Comparison of ENCODE assay signal across 26 cellular contexts in the genomic region with DNA sequence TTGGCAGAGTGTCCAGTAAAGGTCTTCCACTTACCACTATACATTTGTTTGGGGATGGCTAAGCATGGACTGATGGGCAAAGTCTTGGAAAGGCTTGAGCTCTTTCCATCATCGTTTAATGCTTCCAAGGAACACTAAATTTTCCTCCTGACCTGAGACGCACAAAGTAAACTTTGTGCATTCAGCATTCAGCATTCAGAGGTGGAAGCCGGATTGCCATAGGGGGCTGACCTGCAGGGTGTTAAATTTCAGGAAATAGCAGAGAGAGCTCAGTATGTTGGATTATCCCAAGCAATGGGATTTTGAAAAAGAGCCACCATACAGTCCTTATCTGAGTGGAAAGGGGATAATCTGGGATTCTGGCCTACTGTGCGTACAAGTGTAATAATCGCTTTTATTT. TPM values are rescaled to one million over a fixed set of nuclear protein-coding genes. Genes with fewer than 3 reads are reported as not detected.
DNase-seq lines count a peak whose midpoint lies in the region; ATAC-seq and TF ChIP-seq lines count a peak whose summit lies in the region.
"Had no signal": no experiment of that assay in that cellular context is flagged by ENCODE, and none has a peak within 500 bp of the region (broad histone marks: within the 10 kb centered on the region; RNA-seq: fewer than 3 reads in every experiment).

No MANE protein-coding gene starts in this region.

- TF ChIP-seq CTCF in GM23338 (conservative IDR thresholded peaks at IDR 0.05; ENCODE audit: low read depth in 2 of 2) (no peak), brain (conservative IDR thresholded peaks at IDR 0.05) (no peak), neutrophil (IDR thresholded peaks at IDR 0.05) (no peak)

- no peaks in the 10 kb centered on the region for H3K9me2 ChIP-seq in GM23338 (ENCODE audit: insufficient read depth)

- H3K27ac ChIP-seq in GM23338 (ENCODE audit: low read depth) (peak overlapping the region; percentile 100), neutrophil (peak overlapping the region; percentile 97)
- H3K27ac ChIP-seq: Peyer's patch had no signal

- no peaks in the 10 kb centered on the region for H3K9me3 Mint-ChIP-seq in GM23338
- no peaks in the 10 kb centered on the region for H3K9me3 Mint-ChIP-seq in brain
- no peaks in the 10 kb centered on the region for H3K9me3 Mint-ChIP-seq in stimulated activated naive B cell treated with anti-CD40 and anti-IgM and Interleukin-4, amounts not matched to agents 10 μg/mL and 1 μg/mL and 100 μg/mL, for 72 hours
- H3K9me3 Mint-ChIP-seq: immature natural killer cell, naive B cell had no signal

- peaks cover 2% of the 10 kb centered on the region; the same call in 1 of the 2 replicates for H3F3A ChIP-seq in GM23338 (replicated peaks; ENCODE audit: low read depth)

- H3K4me3 ChIP-seq in GM23338 = peak overlapping the region; percentile 23; the same call in 1 of the 2 replicates
- H3K4me3 ChIP-seq in iPS-15b (ENCODE audit: low read depth, low read length) = peak overlapping the region; percentile 33
- no peak overlapping the region for H3K4me3 ChIP-seq in neutrophil (ENCODE audit: low read depth in 1 of 2, low read length in 1 of 2)
- H3K4me3 ChIP-seq: heart right ventricle, left lung, pancreas, Peyer's patch had no signal

- no peak overlapping the region for H2AFZ ChIP-seq in GM23338

- ATAC-seq in GM23338 = no peak
- no peak for ATAC-seq in stimulated activated naive B cell treated with anti-CD40 and anti-IgM and Interleukin-4, amounts not matched to agents 10 μg/mL and 1 μg/mL and 100 μg/mL, for 72 hours (replicated peaks)
- ATAC-seq: activated CD8-positive, alpha-beta memory T cell treated with anti-CD3 and anti-CD28 coated beads, Interleukin-2, amount 10 ng/mL, durations not matched to agents 7 days and 5 days; heart right ventricle; left lung; pancreas; right cardiac atrium had no signal

- H3K9ac ChIP-seq in iPS-15b (ENCODE audit: low read depth, low read length) = no peak overlapping the region

- H3K36me3 ChIP-seq in GM23338 (ENCODE audit: insufficient read depth) (no peaks in the 10 kb centered on the region), iPS-15b (ENCODE audit: control insufficient read depth, insufficient read depth, low read length) (no peaks in the 10 kb centered on the region), neutrophil (peaks cover 7% of the 10 kb centered on the region)

- H3K27ac Mint-ChIP-seq in GM23338 = peak overlapping the region; percentile 93
- H3K27ac Mint-ChIP-seq in brain = peak overlapping the region in 4 of 5 experiments; percentile 20 to 85 (median 48)
- no peak overlapping the region for H3K27ac Mint-ChIP-seq in stimulated activated naive B cell treated with anti-CD40 and anti-IgM and Interleukin-4, amounts not matched to agents 10 μg/mL and 1 μg/mL and 100 μg/mL, for 72 hours
- H3K27ac Mint-ChIP-seq: activated CD8-positive, alpha-beta memory T cell treated with anti-CD3 and anti-CD28 coated beads, Interleukin-2, amount 10 ng/mL, durations not matched to agents 7 days and 5 days; activated naive CD4-positive, alpha-beta T cell treated with anti-CD3 and anti-CD28 coated beads for 36 hours; immature natural killer cell had no signal

- H3K4me2 ChIP-seq in GM23338 = peak overlapping the region; percentile 6

- H3K27me3 ChIP-seq in GM23338 (ENCODE audit: insufficient read depth) (no peaks in the 10 kb centered on the region), iPS-15b (ENCODE audit: control insufficient read depth, insufficient read depth, low read length) (no peaks in the 10 kb centered on the region), neutrophil (no peaks in the 10 kb centered on the region)
- H3K27me3 ChIP-seq: heart right ventricle, left lung, pancreas, Peyer's patch had no signal

- peaks cover 14% of the 10 kb centered on the region for H3K36me3 Mint-ChIP-seq in GM23338 (ENCODE audit: low read depth)
- peaks cover 37% of the 10 kb centered on the region for H3K36me3 Mint-ChIP-seq in brain
- peaks cover 12 to 40% of the 10 kb centered on the region in 2 donors for H3K36me3 Mint-ChIP-seq in stimulated activated naive B cell treated with anti-CD40 and anti-IgM and Interleukin-4, amounts not matched to agents 10 μg/mL and 1 μg/mL and 100 μg/mL, for 72 hours

- peaks cover 10% of the 10 kb centered on the region for H3K27me3 Mint-ChIP-seq in GM23338 (ENCODE audit: insufficient read depth, low read depth, poor library complexity)
- H3K27me3 Mint-ChIP-seq in brain = peaks cover 3% of the 10 kb centered on the region
- no peaks in the 10 kb centered on the region for H3K27me3 Mint-ChIP-seq in stimulated activated naive B cell treated with anti-CD40 and anti-IgM and Interleukin-4, amounts not matched to agents 10 μg/mL and 1 μg/mL and 100 μg/mL, for 72 hours
- H3K27me3 Mint-ChIP-seq: activated CD8-positive, alpha-beta memory T cell treated with anti-CD3 and anti-CD28 coated beads, Interleukin-2, amount 10 ng/mL, durations not matched to agents 7 days and 5 days; naive B cell had no signal

- H3K9me3 ChIP-seq in iPS-15b (ENCODE audit: control insufficient read depth, insufficient read depth, low read length) (no peaks in the 10 kb centered on the region), neutrophil (no peaks in the 10 kb centered on the region)
- H3K9me3 ChIP-seq: heart right ventricle, left lung, pancreas, Peyer's patch had no signal

- H3K4me3 Mint-ChIP-seq in GM23338 = peak overlapping the region; percentile 38; the same call in 2 of the 3 replicates
- peak overlapping the region in 2 of 5 experiments; percentile 23 to 72 for H3K4me3 Mint-ChIP-seq in brain
- no peak overlapping the region for H3K4me3 Mint-ChIP-seq in stimulated activated naive B cell treated with anti-CD40 and anti-IgM and Interleukin-4, amounts not matched to agents 10 μg/mL and 1 μg/mL and 100 μg/mL, for 72 hours
- H3K4me3 Mint-ChIP-seq: activated CD8-positive, alpha-beta memory T cell treated with anti-CD3 and anti-CD28 coated beads, Interleukin-2, amount 10 ng/mL, durations not matched to agents 7 days and 5 days; activated naive CD4-positive, alpha-beta T cell treated with anti-CD3 and anti-CD28 coated beads for 36 hours; immature natural killer cell had no signal

- peak; percentile 34 for DNase-seq in GM23338 (ENCODE audit: low spot score)
- no peak for DNase-seq in NCI-H2107 treated with DMSO at 0.1 percent for 48 hours (lab: John Stamatoyannopoulos, UW; ENCODE audit: unreplicated experiment)
- no peak for DNase-seq in stimulated activated naive B cell treated with anti-CD40 and anti-IgM and Interleukin-4, amounts not matched to agents 10 μg/mL and 1 μg/mL and 100 μg/mL, for 72 hours
- DNase-seq in NCI-H1436 (lab: John Stamatoyannopoulos, UW) = no peak
- DNase-seq in SKM-1 (lab: John Stamatoyannopoulos, UW; ENCODE audit: unreplicated experiment) = no peak
- DNase-seq: activated CD8-positive, alpha-beta memory T cell treated with anti-CD3 and anti-CD28 coated beads, Interleukin-2, amount 10 ng/mL, durations not matched to agents 7 days and 5 days; activated naive CD4-positive, alpha-beta T cell treated with anti-CD3 and anti-CD28 coated beads for 36 hours; Calu3; DND-41; effector CD4-positive, alpha-beta T cell; heart right ventricle; immature natural killer cell; left lung; naive B cell; NCI-H1105; NCI-H1930; NCI-H69; pancreas; Peyer's patch; right cardiac atrium; SIG-M5; SW 1271; T-helper 9 cell had no signal

- H3K79me2 ChIP-seq in GM23338 (replicated peaks; ENCODE audit: insufficient read depth) = no peaks in the 10 kb centered on the region; the same call in 1 of the 2 replicates

- H3K4me1 ChIP-seq in GM23338 (ENCODE audit: insufficient read depth) (peaks cover 36% of the 10 kb centered on the region), iPS-15b (ENCODE audit: control insufficient read depth, insufficient read depth, low read length) (peaks cover 29% of the 10 kb centered on the region), neutrophil (ENCODE audit: control insufficient read depth in 1 of 2, insufficient read depth in 1 of 2, low read depth in 1 of 2, low read length in 1 of 2) (peaks cover 86 to 89% of the 10 kb centered on the region in 2 experiments)

- H3K4me1 Mint-ChIP-seq in GM23338 = peaks cover 52% of the 10 kb centered on the region
- peaks cover 47% of the 10 kb centered on the region for H3K4me1 Mint-ChIP-seq in brain
- H3K4me1 Mint-ChIP-seq in stimulated activated naive B cell treated with anti-CD40 and anti-IgM and Interleukin-4, amounts not matched to agents 10 μg/mL and 1 μg/mL and 100 μg/mL, for 72 hours = peaks cover 34 to 62% of the 10 kb centered on the region in 2 donors

- no peaks in the 10 kb centered on the region for H4K20me1 ChIP-seq in GM23338 (replicated peaks; ENCODE audit: insufficient read depth)

TF ChIP-seq in GM23338, 12 proteins besides CTCF, POLR2A, EP300 and RAD21 (continues in another document):
- TF ChIP-seq CREB1 (CRISPR knock-in tag; IDR thresholded peaks at IDR 0.05; ENCODE audit: low read depth) (no peak), STAT1 (IDR thresholded peaks at IDR 0.05; ENCODE audit: unreplicated experiment) (no peak), ZNF114 (CRISPR knock-in tag; IDR thresholded peaks at IDR 0.05) (no peak), EZH2phosphoT487 (IDR thresholded peaks at IDR 0.05; ENCODE audit: unreplicated experiment) (no peak), EZH2 (IDR thresholded peaks at IDR 0.05; ENCODE audit: low read depth, unreplicated experiment) (no peak), JUNB (IDR thresholded peaks at IDR 0.05; ENCODE audit: unreplicated experiment) (no peak)

RNA-seq across cellular contexts. Expression of gene ZNF552, which starts 14.0 kb away (rescaled TPM):
- 15.7 and 18.9 TPM in 2 replicates for total RNA-seq in GM23338 (2014; rRNA removed; shearing (Covaris generic))
- polyA plus RNA-seq in GM23338 (2016; fragmentation: Nextera tagmentation; extraction: Ambion mirVana) (7.7 and 11.7 TPM in 2 replicates), brain (ENCODE audit: insufficient read depth, low read depth, low replicate concordance) (1.1 TPM)

RNA-seq across cellular contexts. Expression of gene ZNF587B, which starts 29.4 kb away (rescaled TPM):
- 62.0 and 69.9 TPM in 2 replicates for total RNA-seq in GM23338 (2014; rRNA removed; shearing (Covaris generic))
- polyA plus RNA-seq in GM23338 (2016; fragmentation: Nextera tagmentation; extraction: Ambion mirVana) = 13.7 and 16.6 TPM in 2 replicates
- 0.59 TPM for polyA plus RNA-seq in brain (ENCODE audit: insufficient read depth, low read depth, low replicate concordance)

RNA-seq across cellular contexts. Expression of gene ZNF586, which starts 31.2 kb away (rescaled TPM):
- total RNA-seq in GM23338 (2014; rRNA removed; shearing (Covaris generic)) = 12.5 and 16.9 TPM in 2 replicates
- 5.2 and 7.2 TPM in 2 replicates for polyA plus RNA-seq in GM23338 (2016; fragmentation: Nextera tagmentation; extraction: Ambion mirVana)
- 4.4 TPM for polyA plus RNA-seq in brain (ENCODE audit: insufficient read depth, low read depth, low replicate concordance)

RNA-seq across cellular contexts. Expression of gene ZNF587, which starts 49.0 kb away (rescaled TPM):
- total RNA-seq in GM23338 (2014; rRNA removed; shearing (Covaris generic)) = 31.8 and 38.7 TPM in 2 replicates
- polyA plus RNA-seq in GM23338 (2016; fragmentation: Nextera tagmentation; extraction: Ambion mirVana) (12.8 and 13.6 TPM in 2 replicates), brain (ENCODE audit: insufficient read depth, low read depth, low replicate concordance) (4.5 TPM)

RNA-seq across cellular contexts. Expression of gene ZNF776, which starts 54.1 kb away (rescaled TPM):
- total RNA-seq in GM23338 (2014; rRNA removed; shearing (Covaris generic)) = 19.4 and 22.6 TPM in 2 replicates
- polyA plus RNA-seq in GM23338 (2016; fragmentation: Nextera tagmentation; extraction: Ambion mirVana) (4.7 and 5.9 TPM in 2 replicates), brain (ENCODE audit: insufficient read depth, low read depth, low replicate concordance) (5.5 TPM)

Comparison
In these comparisons a context has a peak if more than half of its experiments do, and no peak if none do; other contexts are left out.
1. H3K4me3 ChIP-seq: peak in GM23338 (single experiment) and iPS-15b (single experiment); none in neutrophil (0 of 2).